ENCODE assay signal across 8 cellular contexts in genomic region chr2:109242654-109243331, GRCh38.
A peak's percentile ranks its signal among the peaks of the same experiment; 100 is the strongest.
DNase-seq lines count a peak whose midpoint lies in the region; ATAC-seq, FAIRE-seq and TF ChIP-seq lines count a peak whose summit lies in the region.

No MANE protein-coding gene starts in this region.

- H3K4me1 ChIP-seq in body of pancreas (peaks cover 25% of the 10 kb centered on the region), keratinocyte (ENCODE audit: control insufficient read depth, extremely low read depth, insufficient read depth, low read length) (peaks cover 19% of the 10 kb centered on the region), stomach (peaks cover 30 to 68% (median 45%) of the 10 kb centered on the region in 4 donors)

- no peaks in the 10 kb centered on the region for H3K9me1 ChIP-seq in keratinocyte (ENCODE audit: control insufficient read depth, extremely low read depth, insufficient read depth, low read length)

- H3K79me2 ChIP-seq in keratinocyte (ENCODE audit: control insufficient read depth, insufficient read depth, low read length): no peaks in the 10 kb centered on the region

- dilution Hi-C loops in keratinocyte (cut with MboI; ENCODE audit: extremely low pct_ligation_motif_present, low sequenced_read_pairs): no loop called here

- TF ChIP-seq CTCF in HFF-Myc (IDR thresholded peaks at IDR 0.05; ENCODE audit: low read depth, low read length, missing control alignments) (no peak), body of pancreas (IDR thresholded peaks at IDR 0.05) (no peak), keratinocyte (optimal IDR thresholded peaks at IDR 0.05 in 1 of 3, IDR thresholded peaks at IDR 0.05 in 1 of 3, conservative IDR thresholded peaks at IDR 0.05 in 1 of 3; ENCODE audit: extremely low read depth in 1 of 3, insufficient read depth in 2 of 3, low read length in 3 of 3) (no peak), stomach (IDR thresholded peaks at IDR 0.05) (no peak)

- H3K27me3 ChIP-seq in body of pancreas (no peaks in the 10 kb centered on the region), keratinocyte (ENCODE audit: control insufficient read depth, extremely low read depth, insufficient read depth, low read length) (peaks cover 19% of the 10 kb centered on the region), stomach (no peaks in the 10 kb centered on the region)

- peak; percentile 73 for ATAC-seq in body of pancreas
- no peak for ATAC-seq in GM21786 (IDR thresholded peaks at IDR 0.05; ENCODE audit: unreplicated experiment)
- no peak for ATAC-seq in GM18867 (IDR thresholded peaks at IDR 0.05; ENCODE audit: unreplicated experiment)

- FAIRE-seq in keratinocyte (lab: Jason Lieb, UNC): peak; percentile 74

- no peak overlapping the region for H3K4me3 ChIP-seq in HFF-Myc (replicated peaks; ENCODE audit: low read depth, low read length)
- no peak overlapping the region for H3K4me3 ChIP-seq in body of pancreas
- no peak overlapping the region for H3K4me3 ChIP-seq in keratinocyte (ENCODE audit: control insufficient read depth in 2 of 3, extremely low read depth in 1 of 3, insufficient read depth in 2 of 3, low read depth in 1 of 3, low read length in 3 of 3)
- no peak overlapping the region for H3K4me3 ChIP-seq in stomach

- H3K36me3 ChIP-seq in body of pancreas (replicated peaks in 1 of 2; ENCODE audit: insufficient read depth in 1 of 2, low read depth in 2 of 2): no peaks in the 10 kb centered on the region
- H3K36me3 ChIP-seq in keratinocyte (ENCODE audit: control insufficient read depth in 2 of 2, extremely low read depth in 1 of 2, insufficient read depth in 2 of 2, low read length in 2 of 2): no peaks in the 10 kb centered on the region
- H3K36me3 ChIP-seq in stomach: no peaks in the 10 kb centered on the region

- no peak for TF ChIP-seq POLR2A in body of pancreas (IDR thresholded peaks at IDR 0.05)
- TF ChIP-seq POLR2A in stomach (IDR thresholded peaks at IDR 0.05): no peak

- H3K9ac ChIP-seq in keratinocyte (ENCODE audit: control insufficient read depth, extremely low read depth, insufficient read depth, low read length): no peak overlapping the region

- H4K20me1 ChIP-seq in keratinocyte (ENCODE audit: control insufficient read depth, extremely low read depth, insufficient read depth, low read length): no peaks in the 10 kb centered on the region

- DNase-seq in HFF-Myc (ENCODE audit: extremely low read depth, low read depth) (peak; percentile 30), body of pancreas (peak in 3 of 4 donors; percentile 29 to 60 (median 40)), keratinocyte (ENCODE audit: low read depth, low spot score) (peak; percentile 9), stomach (no peak), SKM-1 (lab: John Stamatoyannopoulos, UW; ENCODE audit: unreplicated experiment) (no peak)
- no peak for DNase-seq in central memory CD4-positive, alpha-beta T cell

- H3K4me2 ChIP-seq in keratinocyte (ENCODE audit: control insufficient read depth, extremely low read depth, insufficient read depth, low read depth, low read length): peak overlapping the region; percentile 16

- TF ChIP-seq EP300 in stomach (IDR thresholded peaks at IDR 0.05): no peak

- H3K9me3 ChIP-seq in body of pancreas (no peaks in the 10 kb centered on the region), keratinocyte (ENCODE audit: control insufficient read depth, low read depth, low read length) (no peaks in the 10 kb centered on the region), stomach (no peaks in the 10 kb centered on the region)

- intact Hi-C loops in body of pancreas (cut with DNase I): no loop called here
- intact Hi-C loops in stomach (cut with DNase I; ENCODE audit: low total_unique reads): no loop called here

- whole genome bisulfite sequencing in body of pancreas, 2 donors: 73 to 80% methylated on average over 12 of the region's 12 CpGs
- 64 to 83% (median 70%) methylated on average over 12 of the region's 12 CpGs for WGBS in stomach, 5 donors

- H2AFZ ChIP-seq in keratinocyte (ENCODE audit: control insufficient read depth, low read length): no peak overlapping the region

- H3K27ac ChIP-seq in body of pancreas (peak overlapping the region; percentile 11 to 68 (median 64)), keratinocyte (ENCODE audit: control insufficient read depth, insufficient read depth, low read length) (no peak overlapping the region), stomach (peak overlapping the region; percentile 65 to 91 (median 84))

Comparison
In these comparisons a context has a peak if more than half of its experiments do, and no peak if none do; other contexts are left out.
1. DNase-seq: peak in HFF-Myc (single experiment), body of pancreas (3 of 4) and keratinocyte (single experiment); none in stomach (single experiment), central memory CD4-positive, alpha-beta T cell (single experiment) and SKM-1 (single experiment).